21 cellular contexts compared by ENCODE assay signal in genomic region chr14:72463291-72463866, GRCh38.
DNase-seq lines count a peak whose midpoint lies in the region; ATAC-seq and TF ChIP-seq lines count a peak whose summit lies in the region.
"Had no signal": no experiment of that assay in that cellular context is flagged by ENCODE, and none has a peak within 500 bp of the region (broad histone marks: within the 10 kb centered on the region; RNA-seq: fewer than 3 reads in every experiment).

No MANE protein-coding gene starts in this region.

- peaks cover 12% of the 10 kb centered on the region for H3K9me3 ChIP-seq in adipocyte (ENCODE audit: control insufficient read depth, low read length)
- H3K9me3 ChIP-seq: MG63, thyroid gland had no signal

- no peak overlapping the region for H3K9ac ChIP-seq in adipocyte (ENCODE audit: low read length)

- DNase-seq in AG08395 (ENCODE audit: low spot score): peak; percentile 70
- DNase-seq in HCEC 1CT: peak; percentile 39
- peak; percentile 24 for DNase-seq in adipocyte (ENCODE audit: low read depth)
- DNase-seq in kidney tubule cell (ENCODE audit: low spot score): peak; percentile 82
- DNase-seq in NCI-H2029 treated with DMSO at 0.1 percent for 48 hours (lab: John Stamatoyannopoulos, UW): no peak
- no peak for DNase-seq in effector memory CD8-positive, alpha-beta T cell
- no peak for DNase-seq in type B pancreatic cell (ENCODE audit: extremely low spot score, unreplicated experiment)
- DNase-seq: activated CD4-positive, alpha-beta T cell treated with anti-CD3 and anti-CD28 coated beads, Interleukin-2, amount 50 U/mL, for 1 hour; activated naive CD4-positive, alpha-beta T cell treated with Interleukin-2 at 50 U/mL for 16 hours; CD4-positive, alpha-beta T cell; DMS79; MG63; mucosa of descending colon; NCI-H446 treated with DMSO at 0.1 percent for 48 hours; SHP77; T-cell; thyroid gland had no signal

- peaks cover 0 to 2% of the 10 kb centered on the region in 2 donors for H3K4me1 Mint-ChIP-seq in effector memory CD8-positive, alpha-beta T cell (ENCODE audit: low read depth in 2 of 2)
- no peaks in the 10 kb centered on the region for H3K4me1 Mint-ChIP-seq in type B pancreatic cell (ENCODE audit: unreplicated experiment)
- H3K4me1 Mint-ChIP-seq: stimulated activated memory B cell treated with anti-CD40 and anti-IgM and Interleukin-4, amounts not matched to agents 10 μg/mL and 1 μg/mL and 100 μg/mL, for 72 hours; T-cell had no signal

- H3K27me3 Mint-ChIP-seq in effector memory CD8-positive, alpha-beta T cell: peaks cover 0 to 9% of the 10 kb centered on the region in 2 donors
- H3K27me3 Mint-ChIP-seq in type B pancreatic cell: peaks cover 5% of the 10 kb centered on the region
- H3K27me3 Mint-ChIP-seq: CD4-positive, alpha-beta T cell; T-cell had no signal

- no peaks in the 10 kb centered on the region for H3K4me1 ChIP-seq in adipocyte (ENCODE audit: control insufficient read depth, insufficient read depth, low read length)
- H3K4me1 ChIP-seq: ascending aorta, right atrium auricular region, thyroid gland had no signal

- no peak for ATAC-seq in effector memory CD8-positive, alpha-beta T cell (replicated peaks)
- no peak for ATAC-seq in HG03378 (IDR thresholded peaks at IDR 0.05; ENCODE audit: unreplicated experiment)
- ATAC-seq: mucosa of descending colon; stimulated activated memory B cell treated with anti-CD40 and anti-IgM and Interleukin-4, amounts not matched to agents 10 μg/mL and 1 μg/mL and 100 μg/mL, for 72 hours; T-cell had no signal

- H3K36me3 ChIP-seq in adipocyte (ENCODE audit: control insufficient read depth, insufficient read depth, low read length, severe bottlenecking): no peaks in the 10 kb centered on the region
- H3K36me3 ChIP-seq: ascending aorta, MG63, right atrium auricular region, thyroid gland had no signal

- no peak overlapping the region for H3K4me3 ChIP-seq in adipocyte (ENCODE audit: low read length)
- H3K4me3 ChIP-seq: ascending aorta, MG63, mucosa of descending colon, right atrium auricular region, thyroid gland had no signal

- H3K27me3 ChIP-seq in adipocyte (replicated peaks; ENCODE audit: control insufficient read depth, insufficient read depth, low read length): peaks cover 14% of the 10 kb centered on the region
- H3K27me3 ChIP-seq: ascending aorta, MG63, right atrium auricular region, thyroid gland had no signal

- no peak overlapping the region for H3K4me3 Mint-ChIP-seq in effector memory CD8-positive, alpha-beta T cell
- no peak overlapping the region for H3K4me3 Mint-ChIP-seq in type B pancreatic cell
- H3K4me3 Mint-ChIP-seq: CD4-positive, alpha-beta T cell; stimulated activated memory B cell treated with anti-CD40 and anti-IgM and Interleukin-4, amounts not matched to agents 10 μg/mL and 1 μg/mL and 100 μg/mL, for 72 hours; T-cell had no signal

- peaks cover 3 to 8% of the 10 kb centered on the region in 2 donors for H3K9me3 Mint-ChIP-seq in effector memory CD8-positive, alpha-beta T cell
- H3K9me3 Mint-ChIP-seq in type B pancreatic cell: peaks cover 14% of the 10 kb centered on the region

- no peaks in the 10 kb centered on the region for H3K36me3 Mint-ChIP-seq in effector memory CD8-positive, alpha-beta T cell (ENCODE audit: insufficient read depth)
- no peaks in the 10 kb centered on the region for H3K36me3 Mint-ChIP-seq in type B pancreatic cell
- H3K36me3 Mint-ChIP-seq: stimulated activated memory B cell treated with anti-CD40 and anti-IgM and Interleukin-4, amounts not matched to agents 10 μg/mL and 1 μg/mL and 100 μg/mL, for 72 hours; T-cell had no signal

- H3K27ac Mint-ChIP-seq in effector memory CD8-positive, alpha-beta T cell: no peak overlapping the region
- no peak overlapping the region for H3K27ac Mint-ChIP-seq in type B pancreatic cell
- H3K27ac Mint-ChIP-seq: CD4-positive, alpha-beta T cell; stimulated activated memory B cell treated with anti-CD40 and anti-IgM and Interleukin-4, amounts not matched to agents 10 μg/mL and 1 μg/mL and 100 μg/mL, for 72 hours; T-cell had no signal

- no peak for TF ChIP-seq CTCF in type B pancreatic cell (conservative IDR thresholded peaks at IDR 0.05)

Comparison
In these comparisons a context has a peak if more than half of its experiments do, and no peak if none do; other contexts are left out.
1. DNase-seq: peak in AG08395 (single experiment), HCEC 1CT (single experiment), adipocyte (single experiment) and kidney tubule cell (single experiment); none in NCI-H2029 treated with DMSO at 0.1 percent for 48 hours (single experiment), effector memory CD8-positive, alpha-beta T cell (0 of 3) and type B pancreatic cell (single experiment).